10 cellular contexts compared by ENCODE assay signal in genomic region chr1:32272557-32273388, GRCh38. TPM values are rescaled to one million over a fixed set of nuclear protein-coding genes. Genes with fewer than 3 reads are reported as not detected.
DNase-seq lines count a peak whose midpoint lies in the region; ATAC-seq, FAIRE-seq and TF ChIP-seq lines count a peak whose summit lies in the region.
"Had no signal": no experiment of that assay in that cellular context is flagged by ENCODE, and none has a peak within 500 bp of the region (broad histone marks: within the 10 kb centered on the region; RNA-seq: fewer than 3 reads in every experiment).

No MANE protein-coding gene starts in this region.

- H3K27me3 ChIP-seq in osteoblast (ENCODE audit: insufficient read depth, low read length), result peaks cover 47% of the 10 kb centered on the region
- peaks cover 18 to 36% of the 10 kb centered on the region in 2 donors for H3K27me3 ChIP-seq in left lung

- H3K4me2 ChIP-seq in osteoblast (ENCODE audit: insufficient read depth, low read length), result no peak overlapping the region

- H3K36me3 Mint-ChIP-seq in activated naive CD8-positive, alpha-beta T cell treated with anti-CD3 and anti-CD28 coated beads for 36 hours, result peaks cover 61% of the 10 kb centered on the region
- no peaks in the 10 kb centered on the region for H3K36me3 Mint-ChIP-seq in HFFc6 (ENCODE audit: low read depth)

- no peaks in the 10 kb centered on the region for H4K20me1 ChIP-seq in osteoblast (ENCODE audit: insufficient read depth, low read length)

- no peak for DNase-seq in GM18507 (ENCODE audit: extremely low spot score, insufficient read length, low read depth)
- DNase-seq in SK-N-MC (ENCODE audit: low read depth, low spot score), result no peak
- DNase-seq in activated naive CD8-positive, alpha-beta T cell treated with anti-CD3 and anti-CD28 coated beads for 36 hours, result no peak
- peak; percentile 47 for DNase-seq in osteoblast (ENCODE audit: insufficient read length, low spot score, missing footprints)
- no peak for DNase-seq in retina
- no peak for DNase-seq in left lung
- no peak for DNase-seq in HFFc6
- DNase-seq: foreskin melanocyte, NCI-H2171 treated with DMSO at 0.1 percent for 48 hours, occipital lobe had no signal

- H3K79me2 ChIP-seq in osteoblast (ENCODE audit: insufficient read depth, low read length), result no peaks in the 10 kb centered on the region

- H3K9ac ChIP-seq in SK-N-MC (ENCODE audit: insufficient read length), result no peak overlapping the region

- H3K4me3 ChIP-seq in SK-N-MC, result no peak overlapping the region; the same call in 1 of the 2 replicates
- no peak overlapping the region for H3K4me3 ChIP-seq in osteoblast (ENCODE audit: insufficient read depth, low read length)
- no peak overlapping the region for H3K4me3 ChIP-seq in left lung

- no peaks in the 10 kb centered on the region for H3K9me3 Mint-ChIP-seq in activated naive CD8-positive, alpha-beta T cell treated with anti-CD3 and anti-CD28 coated beads for 36 hours
- H3K9me3 Mint-ChIP-seq in HFFc6, result no peaks in the 10 kb centered on the region

- no peak for ATAC-seq in left lung

- H3K36me3 ChIP-seq in SK-N-MC (ENCODE audit: insufficient read depth, low read length), result no peaks in the 10 kb centered on the region
- H3K36me3 ChIP-seq in osteoblast (ENCODE audit: insufficient read depth, low read length), result no peaks in the 10 kb centered on the region
- H3K36me3 ChIP-seq in left lung, result no peaks in the 10 kb centered on the region

- intact Hi-C loops in left lung (cut with DNase I), result no loop called here

- TF ChIP-seq CTCF in osteoblast (IDR thresholded peaks at IDR 0.05; ENCODE audit: extremely low read depth, low read depth, low read length) (no peak), left lung (IDR thresholded peaks at IDR 0.05) (no peak), HFFc6 (IDR thresholded peaks at IDR 0.05) (no peak)

- H3K4me1 ChIP-seq in osteoblast (ENCODE audit: insufficient read depth, low read length), result no peaks in the 10 kb centered on the region
- H3K4me1 ChIP-seq in left lung, result no peaks in the 10 kb centered on the region

- peak overlapping the region; percentile 77 for H3K4me3 Mint-ChIP-seq in activated naive CD8-positive, alpha-beta T cell treated with anti-CD3 and anti-CD28 coated beads for 36 hours
- H3K4me3 Mint-ChIP-seq in HFFc6, result no peak overlapping the region

- peaks cover 59% of the 10 kb centered on the region for H3K4me1 Mint-ChIP-seq in activated naive CD8-positive, alpha-beta T cell treated with anti-CD3 and anti-CD28 coated beads for 36 hours
- H3K4me1 Mint-ChIP-seq in HFFc6 (ENCODE audit: low read depth), result 0 out of 2 replicates have a peak, but pooled peaks cover 5% of the 10 kb centered on the region

- H3K27ac Mint-ChIP-seq in activated naive CD8-positive, alpha-beta T cell treated with anti-CD3 and anti-CD28 coated beads for 36 hours, result peak overlapping the region; percentile 91
- H3K27ac Mint-ChIP-seq in HFFc6, result no peak overlapping the region

- no peaks in the 10 kb centered on the region for H3K9me3 ChIP-seq in SK-N-MC (ENCODE audit: low read depth, low read length)
- H3K9me3 ChIP-seq in osteoblast (ENCODE audit: low read depth, low read length), result no peaks in the 10 kb centered on the region
- H3K9me3 ChIP-seq in left lung, result no peaks in the 10 kb centered on the region

- H3K27me3 Mint-ChIP-seq in activated naive CD8-positive, alpha-beta T cell treated with anti-CD3 and anti-CD28 coated beads for 36 hours, result no peaks in the 10 kb centered on the region
- peaks cover 26% of the 10 kb centered on the region for H3K27me3 Mint-ChIP-seq in HFFc6 (ENCODE audit: insufficient read depth)

- H3K27ac ChIP-seq in SK-N-MC, result peak overlapping the region; percentile 45
- no peak overlapping the region for H3K27ac ChIP-seq in osteoblast (ENCODE audit: low read depth, low read length)
- no peak overlapping the region for H3K27ac ChIP-seq in left lung

- peak; percentile 57 for FAIRE-seq in GM18507 (lab: Jason Lieb, UNC)

- H2AFZ ChIP-seq in osteoblast (ENCODE audit: low read length), result no peak overlapping the region

RNA-seq across cellular contexts. Expression of gene HDAC1, which starts 19.1 kb away (rescaled TPM):
- 100 to 1,000 TPM; 142 to 149 TPM for total RNA-seq in activated naive CD8-positive, alpha-beta T cell treated with anti-CD3 and anti-CD28 coated beads for 36 hours
- total RNA-seq in osteoblast (44.5 and 46.6 TPM in 2 replicates), left lung (10 to 100 TPM; 61.8 to 72.7 TPM)
- 10 to 100 TPM; 78.5 to 94.9 (median 92.2) TPM for total RNA-seq in HFFc6 (2021; fragmentation: NEBNext Ultra II Directional; extraction: Animal tissue kit (Norgen Biotek cat#: 25700))

RNA-seq across cellular contexts. Expression of gene LCK, which starts 21.7 kb away (rescaled TPM):
- total RNA-seq in activated naive CD8-positive, alpha-beta T cell treated with anti-CD3 and anti-CD28 coated beads for 36 hours, result 100 to 1,000 TPM; 285 to 286 TPM
- 0.29 TPM in 1 of 2 replicates, not detected in the other for total RNA-seq in osteoblast
- 1 to 10 TPM; 3.3 to 8.8 TPM for total RNA-seq in left lung
- total RNA-seq in HFFc6 (2021; fragmentation: NEBNext Ultra II Directional; extraction: Animal tissue kit (Norgen Biotek cat#: 25700)), result not detected
- total RNA-seq: occipital lobe had no signal

RNA-seq across cellular contexts. Expression of gene FAM167B, which starts 25.8 kb away (rescaled TPM):
- under 1 TPM in 1 of 2 experiments, not detected in 1; 0.32 TPM for total RNA-seq in activated naive CD8-positive, alpha-beta T cell treated with anti-CD3 and anti-CD28 coated beads for 36 hours
- total RNA-seq in osteoblast (2.5 and 4.4 TPM in 2 replicates), left lung (10 to 100 TPM; 15.2 to 16.8 TPM)
- 1 to 10 TPM; 1.1 to 2.1 (median 1.5) TPM for total RNA-seq in HFFc6 (2021; fragmentation: NEBNext Ultra II Directional; extraction: Animal tissue kit (Norgen Biotek cat#: 25700))

RNA-seq across cellular contexts. Expression of gene EIF3I, which starts 50.6 kb away (rescaled TPM):
- 100 to 1,000 TPM; 366 to 389 TPM for total RNA-seq in activated naive CD8-positive, alpha-beta T cell treated with anti-CD3 and anti-CD28 coated beads for 36 hours
- total RNA-seq in osteoblast (253 and 255 TPM in 2 replicates), left lung (100 to 1,000 TPM; 118 to 172 TPM)
- total RNA-seq in HFFc6 (2021; fragmentation: NEBNext Ultra II Directional; extraction: Animal tissue kit (Norgen Biotek cat#: 25700)), result 100 to 1,000 TPM; 279 to 313 (median 285) TPM

RNA-seq across cellular contexts. Expression of gene TMEM234, which starts 50.6 kb away (rescaled TPM):
- total RNA-seq in activated naive CD8-positive, alpha-beta T cell treated with anti-CD3 and anti-CD28 coated beads for 36 hours, result 1 to 10 TPM; 5.7 to 6.5 TPM
- 21.5 and 24.2 TPM in 2 replicates for total RNA-seq in osteoblast
- total RNA-seq in left lung, result 10 to 100 TPM; 19.3 to 21.0 TPM
- 10 to 100 TPM; 18.5 to 23.7 (median 20.3) TPM for total RNA-seq in HFFc6 (2021; fragmentation: NEBNext Ultra II Directional; extraction: Animal tissue kit (Norgen Biotek cat#: 25700))

Comparison
In these comparisons a context has a peak if more than half of its experiments do, and no peak if none do; other contexts are left out.
1. RNA of gene LCK, which starts 21.7 kb away (total RNA-seq): 285 to 286 TPM in activated naive CD8-positive, alpha-beta T cell treated with anti-CD3 and anti-CD28 coated beads for 36 hours; 3.3 to 8.8 TPM in left lung, 0.29 TPM in osteoblast and not detected in HFFc6; every median in the first group is over 10 times any median in the second.